ENCODE assay signal across 8 cellular contexts in the genomic region with DNA sequence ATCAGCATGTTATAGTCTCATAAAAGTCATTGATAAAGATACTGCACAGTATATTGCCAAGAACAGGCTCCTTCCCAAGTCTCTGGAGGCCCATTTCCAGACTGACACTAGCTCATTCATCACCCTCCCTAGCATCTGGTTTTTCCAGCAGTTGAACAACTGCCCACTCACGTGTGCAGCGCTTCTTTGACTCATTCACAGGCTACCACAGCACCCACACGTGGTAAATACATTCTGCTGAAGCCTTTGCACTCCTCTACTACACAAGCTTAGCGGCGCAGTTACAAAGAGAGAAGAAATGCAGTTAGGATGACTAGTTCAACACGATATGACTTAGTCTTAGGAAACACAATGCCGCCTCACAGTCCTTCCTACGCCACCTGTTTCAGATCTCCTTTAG.
A peak's percentile ranks its signal among the peaks of the same experiment; 100 is the strongest.
DNase-seq lines count a peak whose midpoint lies in the region; ATAC-seq, FAIRE-seq and TF ChIP-seq lines count a peak whose summit lies in the region.

No MANE protein-coding gene starts in this region.

- TF ChIP-seq CTCF in PC-3 (conservative IDR thresholded peaks at IDR 0.05; ENCODE audit: low read depth, low read length) (no peak), choroid plexus epithelial cell (conservative IDR thresholded peaks at IDR 0.05; ENCODE audit: low read depth, low read length) (no peak), D721Med (IDR thresholded peaks at IDR 0.05; ENCODE audit: insufficient read depth, missing control alignments) (no peak), stomach (IDR thresholded peaks at IDR 0.05) (no peak)

- no peaks in the 10 kb centered on the region for H4K20me1 ChIP-seq in PC-3 (ENCODE audit: low read length)

- peaks cover 11% of the 10 kb centered on the region for H3F3A ChIP-seq in PC-3 (ENCODE audit: low read length, unreplicated experiment)

- H2AFZ ChIP-seq in PC-3 (ENCODE audit: low read length), result peak overlapping the region; percentile 58; the same call in 1 of the 2 replicates

- CTCF ChIA-PET in PC-3 (lab: Charles Lee), result interaction anchor here (0.6 to 1.5 kb wide), 3 partner anchors 50 to 139 kb away, joined by 3 to 5 read pairs (median 5); no protein-coding TSS in a partner anchor

- 75 to 82% (median 76%) methylated on average over 8 of the region's 8 CpGs for WGBS in stomach, 5 donors

- H3K9me3 ChIP-seq in PC-3 (ENCODE audit: low read length), result no peaks in the 10 kb centered on the region
- no peaks in the 10 kb centered on the region for H3K9me3 ChIP-seq in stomach

- H3K4me2 ChIP-seq in PC-3 (ENCODE audit: low read length), result peak overlapping the region; percentile 78

- intact Hi-C loops in PC-3 (cut with micrococcal nuclease) (loop anchor here (2.0 to 5.0 kb wide), 3 partner anchors 21 to 142 kb away; partner anchors contain the start of gene DOCK9), stomach (cut with DNase I; ENCODE audit: low total_unique reads) (no loop called here)

- TF ChIP-seq POLR2A in stomach (IDR thresholded peaks at IDR 0.05), result no peak

- peak overlapping the region; percentile 43; the same call in 1 of the 2 replicates for H3K4me3 ChIP-seq in PC-3 (ENCODE audit: low read length)
- H3K4me3 ChIP-seq in choroid plexus epithelial cell (ENCODE audit: low read depth, low read length), result no peak overlapping the region
- H3K4me3 ChIP-seq in stomach, result no peak overlapping the region

- POLR2A ChIA-PET in PC-3 (lab: Charles Lee; ENCODE audit: unreplicated experiment), result interaction anchor here (0.6 kb wide), 1 partner anchor 291 kb away, joined by 4 read pairs; no protein-coding TSS in a partner anchor

- ATAC-seq in PC-3, result peak; percentile 88
- no peak for ATAC-seq in HG02571 (IDR thresholded peaks at IDR 0.05; ENCODE audit: unreplicated experiment)

- FAIRE-seq in D721Med (lab: Jason Lieb, UNC), result no peak

- H3K9ac ChIP-seq in PC-3 (ENCODE audit: low read length), result no peak overlapping the region

- DNase-seq in CD1c-positive myeloid dendritic cell (ENCODE audit: extremely low spot score) (peak; percentile 29), PC-3 (peak; percentile 90), choroid plexus epithelial cell (ENCODE audit: low read depth) (peak; percentile 60), pons (ENCODE audit: low spot score) (peak; percentile 88), D721Med (ENCODE audit: insufficient read length, low spot score) (no peak), NCI-H526 treated with DMSO at 0.1 percent for 48 hours (lab: John Stamatoyannopoulos, UW) (no peak), stomach (no peak)

- no peak for TF ChIP-seq EP300 in stomach (IDR thresholded peaks at IDR 0.05)

- H3K4me1 ChIP-seq in PC-3 (ENCODE audit: insufficient read depth, low read length) (peaks cover 26% of the 10 kb centered on the region), stomach (no peaks in the 10 kb centered on the region)

- H3K9me2 ChIP-seq in PC-3 (replicated peaks; ENCODE audit: low read length), result no peaks in the 10 kb centered on the region

- H3K27ac ChIP-seq in PC-3 (ENCODE audit: low read length), result peak overlapping the region; percentile 77
- no peak overlapping the region for H3K27ac ChIP-seq in stomach

- H3K36me3 ChIP-seq in PC-3 (ENCODE audit: low read depth, low read length) (0 out of 2 replicates have a peak, but pooled peaks cover 2% of the 10 kb centered on the region), stomach (peaks cover 4 to 51% (median 42%) of the 10 kb centered on the region in 4 donors)

- no peaks in the 10 kb centered on the region for H3K27me3 ChIP-seq in PC-3 (ENCODE audit: low read length)
- no peaks in the 10 kb centered on the region for H3K27me3 ChIP-seq in stomach

- no peaks in the 10 kb centered on the region for H3K79me2 ChIP-seq in PC-3 (ENCODE audit: low read length)

- BruUV-seq in PC-3 (replicated peaks; lab: Mats Ljungman, UMichigan), result no TSS peak

Comparison
In these comparisons a context has a peak if more than half of its experiments do, and no peak if none do; other contexts are left out.
1. DNase-seq: peak in CD1c-positive myeloid dendritic cell (single experiment), PC-3 (single experiment), choroid plexus epithelial cell (single experiment) and pons (single experiment); none in D721Med (single experiment), NCI-H526 treated with DMSO at 0.1 percent for 48 hours (single experiment) and stomach (single experiment).